Comparison of ENCODE assay signal across 8 cellular contexts in the genomic region with DNA sequence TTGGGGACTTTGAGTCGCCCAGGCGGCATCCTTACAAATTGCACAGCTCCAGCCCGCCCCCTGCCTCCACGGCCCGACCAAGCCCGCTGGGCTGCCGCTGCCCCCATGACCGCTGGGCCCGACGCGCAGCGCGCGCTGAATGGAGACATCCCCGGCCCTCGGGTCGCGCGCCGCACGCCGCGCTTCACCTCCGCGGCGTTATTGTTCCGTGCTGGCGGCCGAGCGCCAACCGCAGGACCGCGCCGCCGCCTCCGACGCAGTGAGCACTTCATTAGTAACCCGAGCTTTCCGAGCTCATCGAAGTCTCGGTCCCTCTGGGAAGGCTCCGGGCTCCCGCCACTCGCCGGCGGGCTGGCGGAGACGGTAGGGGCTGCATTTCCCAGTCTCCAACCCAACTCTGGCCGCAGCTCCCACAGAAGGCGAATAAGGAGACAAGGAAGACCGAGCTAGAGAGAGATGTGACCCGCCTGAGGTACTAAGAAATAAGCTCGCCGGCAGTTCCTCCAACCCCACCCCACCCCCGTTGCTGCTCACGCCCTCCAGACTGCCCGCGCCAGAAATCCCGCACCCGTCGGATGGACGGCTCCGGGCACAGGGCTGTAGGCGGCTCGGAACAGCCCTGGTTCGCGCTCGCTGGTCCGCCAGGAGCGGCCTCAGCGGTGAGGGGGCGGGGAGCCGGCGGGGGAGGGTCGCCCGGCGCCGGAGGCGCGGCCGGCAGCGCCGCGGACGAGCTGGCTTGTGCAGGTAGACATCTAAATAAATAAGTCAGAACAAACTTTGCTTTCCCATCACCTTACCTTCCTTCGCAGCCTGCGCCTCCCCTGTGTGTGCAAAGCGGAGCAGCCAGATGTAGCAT.
DNase-seq lines count a peak whose midpoint lies in the region; ATAC-seq lines count a peak whose summit lies in the region.

No MANE protein-coding gene starts in this region.

- H3K9ac ChIP-seq in iPS-15b (ENCODE audit: low read depth, low read length), result no peak overlapping the region
- H3K9ac ChIP-seq in rectal smooth muscle tissue (ENCODE audit: low read length), result no peak overlapping the region

- no peak for ATAC-seq in GM18519 (IDR thresholded peaks at IDR 0.05; ENCODE audit: low FRiP score, unreplicated experiment)

- no peaks in the 10 kb centered on the region for H3K4me1 ChIP-seq in iPS-15b (ENCODE audit: control insufficient read depth, insufficient read depth, low read length)
- H3K4me1 ChIP-seq in rectal smooth muscle tissue (ENCODE audit: control insufficient read depth, insufficient read depth, low read length), result no peaks in the 10 kb centered on the region

- H3K27me3 ChIP-seq in iPS-15b (ENCODE audit: control insufficient read depth, insufficient read depth, low read length), result peaks cover 30% of the 10 kb centered on the region
- H3K27me3 ChIP-seq in rectal smooth muscle tissue (ENCODE audit: control insufficient read depth, insufficient read depth, low read length), result peaks cover 7% of the 10 kb centered on the region

- H3K27ac ChIP-seq in rectal smooth muscle tissue (ENCODE audit: low read depth, low read length), result peak overlapping the region; percentile 80

- peak; percentile 5 for DNase-seq in activated CD4-positive, alpha-beta T cell treated with anti-CD3 and anti-CD28 coated beads for 48 hours
- no peak for DNase-seq in activated CD4-positive, alpha-beta T cell treated with anti-CD3 and anti-CD28 coated beads for 4 hours
- DNase-seq in NCI-H2029 (lab: John Stamatoyannopoulos, UW) (peak; percentile 75), anterior cingulate cortex (lab: John Stamatoyannopoulos, UW) (peak in 30 of 58 donors; percentile 3 to 79 (median 28)), dedifferentiated amniotic fluid mesenchymal stem cell (ENCODE audit: extremely low spot score) (no peak)

- H3K36me3 ChIP-seq in iPS-15b (ENCODE audit: control insufficient read depth, insufficient read depth, low read length) (no peaks in the 10 kb centered on the region), rectal smooth muscle tissue (ENCODE audit: control insufficient read depth, insufficient read depth, low read length) (no peaks in the 10 kb centered on the region)

- H3K4me3 ChIP-seq in iPS-15b (ENCODE audit: low read depth, low read length) (peak overlapping the region; percentile 94), rectal smooth muscle tissue (ENCODE audit: low read length) (peak overlapping the region; percentile 81)

- H3K9me3 ChIP-seq in iPS-15b (ENCODE audit: control insufficient read depth, insufficient read depth, low read length), result no peaks in the 10 kb centered on the region

Comparison
In these comparisons a context has a peak if more than half of its experiments do, and no peak if none do; other contexts are left out.
1. DNase-seq: peak in activated CD4-positive, alpha-beta T cell treated with anti-CD3 and anti-CD28 coated beads for 48 hours (single experiment), NCI-H2029 (single experiment) and anterior cingulate cortex (30 of 58); none in activated CD4-positive, alpha-beta T cell treated with anti-CD3 and anti-CD28 coated beads for 4 hours (0 of 2) and dedifferentiated amniotic fluid mesenchymal stem cell (single experiment).